Comparison of ENCODE assay signal across 19 cellular contexts in genomic region chr11:118544010-118544646, GRCh38.
"Had no signal": no experiment of that assay in that cellular context is flagged by ENCODE, and none has a peak within 500 bp of the region (broad histone marks: within the 10 kb centered on the region; RNA-seq: fewer than 3 reads in every experiment).

No MANE protein-coding gene starts in this region.

- ATAC-seq: left colon; naive thymus-derived CD4-positive, alpha-beta T cell; psoas muscle; right cardiac atrium; stimulated activated memory B cell treated with anti-CD40 and anti-IgM and Interleukin-4, amounts not matched to agents 10 μg/mL and 1 μg/mL and 100 μg/mL, for 72 hours; stimulated activated naive CD8-positive, alpha-beta T cell treated with anti-CD3 and anti-CD28 coated beads, Interleukin-15, Interleukin-2, amounts not matched to agents 100 U/mL and 50 U/mL, for 24 hours had no signal

- DNase-seq: effector CD8-positive, alpha-beta T cell; hypothalamus; immature natural killer cell; islet precursor cell; kidney glomerular epithelial cell; left colon; mesenchymal stem cell; midbrain; naive thymus-derived CD4-positive, alpha-beta T cell; nucleus accumbens; psoas muscle; right cardiac atrium; spleen; stimulated activated CD4-positive, alpha-beta T cell treated with anti-CD3 and anti-CD28 coated beads, Interleukin-4, amount 100 ng/mL, for 4 hours; stimulated activated naive CD8-positive, alpha-beta T cell treated with anti-CD3 and anti-CD28 coated beads, Interleukin-15, Interleukin-2, amounts not matched to agents 100 U/mL and 50 U/mL, for 24 hours; substantia nigra; testis; upper lobe of left lung had no signal
